ENCODE assay signal across 33 cellular contexts in the genomic region with DNA sequence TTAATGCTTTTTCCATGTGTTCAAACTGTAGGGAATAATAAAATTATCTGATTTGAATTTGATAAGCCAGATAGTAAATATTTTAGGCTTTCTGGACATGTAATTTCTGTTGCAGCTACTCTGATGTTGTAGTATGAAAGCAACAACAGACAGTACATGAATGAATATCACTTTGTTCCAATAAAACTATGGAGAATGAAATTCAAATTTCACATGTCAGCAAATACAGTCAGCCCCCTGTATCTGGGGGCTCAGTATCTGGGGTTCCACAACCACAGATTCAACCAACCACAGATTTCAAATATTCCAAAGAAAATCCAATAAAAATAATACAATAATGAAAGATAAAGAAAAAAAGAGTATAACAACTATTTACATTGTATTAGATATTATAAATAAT.
"Had no signal": no experiment of that assay in that cellular context is flagged by ENCODE, and none has a peak within 500 bp of the region (broad histone marks: within the 10 kb centered on the region; RNA-seq: fewer than 3 reads in every experiment).

No MANE protein-coding gene starts in this region.

- H3K9me3 ChIP-seq: adrenal gland, ascending aorta had no signal

- FAIRE-seq: bronchial epithelial cell, TTC549 had no signal

- H3K36me3 ChIP-seq: adrenal gland had no signal

- H3K4me3 ChIP-seq: adrenal gland, ascending aorta, cardiac muscle cell had no signal

- H3K4me1 ChIP-seq: adrenal gland, ascending aorta had no signal

- H3K27me3 ChIP-seq: adrenal gland, ascending aorta, cardiac muscle cell had no signal

- ATAC-seq: activated CD8-positive, alpha-beta T cell treated with anti-CD3 and anti-CD28 coated beads for 36 hours; activated naive CD4-positive, alpha-beta T cell treated with anti-CD3 and anti-CD28 coated beads, Interleukin-2, amount 50 U/mL, for 72 hours; activated T-cell treated with anti-CD3 and anti-CD28 coated beads, Interleukin-2, amount 50 U/mL, for 4 hours; activated T-cell treated with anti-CD3 and anti-CD28 coated beads, Interleukin-2, amount 50 U/mL, for 72 hours; activated T-helper 17 cell treated with anti-CD3 and anti-CD28 coated beads, Interleukin-2, amount 50 U/mL, for 72 hours had no signal

- DNase-seq: activated B cell treated with CpG ODN at 0.5 μM for 24 hours; activated CD4-positive, alpha-beta memory T cell treated with anti-CD3 and anti-CD28 coated beads for 36 hours; activated CD4-positive, alpha-beta T cell treated with anti-CD3 and anti-CD28 coated beads for 4 hours; activated CD4-positive, alpha-beta T cell treated with anti-CD3 and anti-CD28 coated beads, Interleukin-2, amount 10 ng/mL, durations not matched to agents 24 days and 14 days; activated CD4-positive, alpha-beta T cell treated with anti-CD3 and anti-CD28 coated beads, Interleukin-2, amount 50 U/mL, for 1 hour; activated CD4-positive, alpha-beta T cell treated with anti-CD3 and anti-CD28 coated beads, Interleukin-2, amount 50 U/mL, for 4 hours; activated CD4-positive, CD25-positive, alpha-beta regulatory T cell treated with anti-CD3 and anti-CD28 coated beads, Interleukin-2, amount 50 U/mL, for 72 hours; activated CD8-positive, alpha-beta memory T cell treated with anti-CD3 and anti-CD28 coated beads, Interleukin-2, amount 50 U/mL, for 4 hours; activated CD8-positive, alpha-beta T cell treated with anti-CD3 and anti-CD28 coated beads for 36 hours; activated effector memory CD4-positive, alpha-beta T cell treated with anti-CD3 and anti-CD28 coated beads, Interleukin-2, amount 50 U/mL, for 16 hours; activated gamma-delta T cell treated with Interleukin-2 at 50 U/mL for 16 hours; activated naive CD4-positive, alpha-beta T cell; activated naive CD4-positive, alpha-beta T cell treated with anti-CD3 and anti-CD28 coated beads for 36 hours; activated naive CD4-positive, alpha-beta T cell treated with anti-CD3 and anti-CD28 coated beads, Interleukin-2, amount 50 U/mL, for 16 hours; activated naive CD8-positive, alpha-beta T cell treated with anti-CD3 and anti-CD28 coated beads for 36 hours; activated T-cell treated with anti-CD3 and anti-CD28 coated beads for 4 hours; activated T-cell treated with anti-CD3 and anti-CD28 coated beads, Interleukin-2, amount 50 U/mL, for 1 hour; activated T-cell treated with anti-CD3 and anti-CD28 coated beads, Interleukin-2, amount 50 U/mL, for 4 hours; activated T-cell treated with anti-CD3 and anti-CD28 coated beads, Interleukin-2, amount 50 U/mL, for 72 hours; adrenal gland; amygdala; anterior cingulate cortex; caudate nucleus; cerebellar nuclear complex; T-helper 2 cell; T-helper 9 cell had no signal

- H3K27ac ChIP-seq: adrenal gland, ascending aorta, cardiac muscle cell, VCaP had no signal
